ENCODE assay signal across 19 cellular contexts in genomic region chr3:194961149-194961548, GRCh38.
"Had no signal": no experiment of that assay in that cellular context is flagged by ENCODE, and none has a peak within 500 bp of the region (broad histone marks: within the 10 kb centered on the region; RNA-seq: fewer than 3 reads in every experiment).

No MANE protein-coding gene starts in this region.

- H3K4me3 ChIP-seq: coronary artery, hepatocyte, neural progenitor cell, pancreas, prostate gland, right lobe of liver, suprapubic skin, thyroid gland had no signal

- H3K9ac ChIP-seq: neural progenitor cell had no signal

- H3K9me3 ChIP-seq: pancreas, prostate gland, right lobe of liver, suprapubic skin, thyroid gland had no signal

- ATAC-seq: foreskin keratinocyte, pancreas, right lobe of liver had no signal

- H2AFZ ChIP-seq: hepatocyte, neural progenitor cell had no signal

- DNase-seq: effector CD4-positive, alpha-beta T cell; endodermal cell; erythroblast; foreskin keratinocyte; kidney glomerular epithelial cell; midbrain; nucleus accumbens; pancreas; retina; right lobe of liver; stimulated activated CD4-positive, alpha-beta T cell treated with anti-CD3 and anti-CD28 coated beads, Interleukin-2, amount 100 ng/mL, for 24 hours; stimulated activated CD4-positive, alpha-beta T cell treated with anti-CD3 and anti-CD28 coated beads, Interleukin-4, amount 100 ng/mL, for 4 hours; stimulated activated naive CD4-positive, alpha-beta T cell treated with Interleukin-2 at 50 U/mL for 16 hours; thyroid gland had no signal

- H3K79me2 ChIP-seq: hepatocyte had no signal

- H3K27me3 ChIP-seq: foreskin keratinocyte, hepatocyte, neural progenitor cell, pancreas, right lobe of liver, suprapubic skin, thyroid gland had no signal

- H3K36me3 ChIP-seq: neural progenitor cell, pancreas, prostate gland, right lobe of liver, suprapubic skin, thyroid gland had no signal

- H3K27ac ChIP-seq: coronary artery, foreskin keratinocyte, hepatocyte, neural progenitor cell, pancreas, prostate gland, right lobe of liver, suprapubic skin, thyroid gland had no signal

- H3K4me2 ChIP-seq: hepatocyte, neural progenitor cell had no signal

- H3K4me1 ChIP-seq: foreskin keratinocyte, neural progenitor cell, pancreas, prostate gland, right lobe of liver, suprapubic skin had no signal
